ENCODE assay signal across 9 cellular contexts in genomic region chr21:15552914-15553491, GRCh38.
A peak's percentile ranks its signal among the peaks of the same experiment; 100 is the strongest.
DNase-seq lines count a peak whose midpoint lies in the region; ATAC-seq, FAIRE-seq and TF ChIP-seq lines count a peak whose summit lies in the region.
"Had no signal": no experiment of that assay in that cellular context is flagged by ENCODE, and none has a peak within 500 bp of the region (broad histone marks: within the 10 kb centered on the region; RNA-seq: fewer than 3 reads in every experiment).

No MANE protein-coding gene starts in this region.

- no peak for FAIRE-seq in D721Med (lab: Jason Lieb, UNC)
- no peak for FAIRE-seq in bronchial epithelial cell (lab: Jason Lieb, UNC)
- FAIRE-seq in RCC 7860 (lab: Jason Lieb, UNC): no peak

- H3K27me3 ChIP-seq in bronchial epithelial cell (ENCODE audit: control insufficient read depth, insufficient read depth, low read length): no peaks in the 10 kb centered on the region
- H3K27me3 ChIP-seq: SJSA1 had no signal

- H3K27ac Mint-ChIP-seq in naive B cell: no peak overlapping the region

- TF ChIP-seq CTCF in D721Med (IDR thresholded peaks at IDR 0.05; ENCODE audit: insufficient read depth, missing control alignments) (peak; percentile 14), LNCAP (IDR thresholded peaks at IDR 0.05) (peak; percentile 57), bronchial epithelial cell (IDR thresholded peaks at IDR 0.05; ENCODE audit: insufficient read depth, low read length, severe bottlenecking) (peak; percentile 50)

- no peak overlapping the region for H3K4me3 ChIP-seq in bronchial epithelial cell (ENCODE audit: low read depth, low read length)
- H3K4me3 ChIP-seq: SJSA1 had no signal

- H3K9me3 Mint-ChIP-seq in naive B cell: peaks cover 0 to 2% (median 0%) of the 10 kb centered on the region in 7 donors

- DNase-seq in D721Med (ENCODE audit: insufficient read length, low spot score) (no peak), bronchial epithelial cell (ENCODE audit: low read depth) (peak; percentile 40), naive B cell (peak; percentile 5), HK-2 (ENCODE audit: unreplicated experiment) (no peak), RCC 7860 (ENCODE audit: low spot score) (no peak)
- DNase-seq in activated CD4-positive, alpha-beta T cell treated with anti-CD3 and anti-CD28 coated beads, Interleukin-2, amount 50 U/mL, for 4 hours: no peak

- no peak overlapping the region for H3K4me3 Mint-ChIP-seq in naive B cell

- H3K27me3 Mint-ChIP-seq in naive B cell: peaks cover 0 to 4% (median 0%) of the 10 kb centered on the region in 3 donors

- peak in 1 of 2 donors; percentile 49 for ATAC-seq in naive B cell (ENCODE audit: low read depth in 2 of 2)
- no peak for ATAC-seq in GM19023 (IDR thresholded peaks at IDR 0.05; ENCODE audit: unreplicated experiment)

- no peaks in the 10 kb centered on the region for H3K36me3 ChIP-seq in bronchial epithelial cell (ENCODE audit: control insufficient read depth, insufficient read depth, low read length)
- H3K36me3 ChIP-seq: SJSA1 had no signal

- H3K36me3 Mint-ChIP-seq in naive B cell: no peaks in the 10 kb centered on the region

- H3K4me1 Mint-ChIP-seq in naive B cell: no peaks in the 10 kb centered on the region

Comparison
In these comparisons a context has a peak if more than half of its experiments do, and no peak if none do; other contexts are left out.
1. DNase-seq: peak in bronchial epithelial cell (single experiment) and naive B cell (single experiment); none in D721Med (single experiment), HK-2 (single experiment), RCC 7860 (single experiment) and activated CD4-positive, alpha-beta T cell treated with anti-CD3 and anti-CD28 coated beads, Interleukin-2, amount 50 U/mL, for 4 hours (0 of 2).
2. Peak in every context shown above with its lines, with median percentiles within 50 percentile points of each other: CTCF ChIP-seq.